8 cellular contexts compared by ENCODE assay signal in the genomic region with DNA sequence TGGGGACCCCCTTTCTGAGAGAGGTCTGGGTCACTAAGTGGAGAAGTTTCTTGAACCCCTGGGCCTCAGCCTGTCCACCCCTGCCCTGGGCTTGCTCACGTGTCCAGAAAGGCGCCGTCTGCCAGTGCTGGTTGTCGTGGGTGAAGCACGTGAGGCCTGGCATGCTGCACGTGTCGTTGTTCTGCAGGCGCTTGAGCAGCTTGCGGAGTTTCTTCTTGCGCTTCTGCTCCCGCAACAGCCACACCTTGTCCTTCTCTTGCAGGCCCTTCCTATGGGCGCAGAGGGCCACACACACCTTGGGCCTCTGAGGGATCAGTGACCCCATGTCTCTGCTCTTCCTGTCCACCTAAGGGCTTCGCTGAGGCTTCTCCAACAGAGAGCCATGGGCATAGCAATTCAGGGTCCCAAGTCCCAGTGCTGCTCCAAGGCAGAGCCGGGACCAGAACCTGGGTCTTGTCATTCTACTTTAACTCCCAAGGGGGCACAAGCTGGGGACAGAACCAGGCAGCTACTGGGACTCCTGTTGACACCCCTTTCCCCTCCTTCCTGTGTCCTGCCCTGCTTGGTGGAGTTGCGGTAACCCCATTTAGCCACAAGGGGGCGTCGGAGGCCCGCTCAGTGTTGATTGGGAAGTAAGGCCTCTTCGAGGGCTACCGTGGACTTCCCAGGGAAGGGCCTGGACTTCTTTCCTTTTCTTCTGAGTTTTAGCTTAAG.
DNase-seq lines count a peak whose midpoint lies in the region; ATAC-seq and TF ChIP-seq lines count a peak whose summit lies in the region.

No MANE protein-coding gene starts in this region.

- H3K9me3 ChIP-seq in left lung = no peaks in the 10 kb centered on the region

- peaks cover 6% of the 10 kb centered on the region for H3K4me1 Mint-ChIP-seq in activated CD4-positive, alpha-beta T cell treated with anti-CD3 and anti-CD28 coated beads for 36 hours
- peaks cover 21% of the 10 kb centered on the region for H3K4me1 Mint-ChIP-seq in chondrocyte (ENCODE audit: low read depth)

- H3K4me3 ChIP-seq in left lung = no peak overlapping the region

- peak; percentile 85 for ATAC-seq in activated CD4-positive, alpha-beta T cell treated with anti-CD3 and anti-CD28 coated beads for 36 hours
- peak; percentile 95 for ATAC-seq in left lung
- ATAC-seq in GM18519 (IDR thresholded peaks at IDR 0.05; ENCODE audit: low FRiP score, unreplicated experiment) = no peak

- CTCF ChIA-PET in activated CD4-positive, alpha-beta T cell treated with anti-CD3 and anti-CD28 coated beads for 36 hours (lab: Charles Lee) = interaction anchor here (0.7 to 1.6 kb wide), 14 partner anchors 11 to 958 kb away, joined by 3 to 8 read pairs (median 3); no protein-coding TSS in a partner anchor

- no peaks in the 10 kb centered on the region for H3K27me3 Mint-ChIP-seq in activated CD4-positive, alpha-beta T cell treated with anti-CD3 and anti-CD28 coated beads for 36 hours
- no peaks in the 10 kb centered on the region for H3K27me3 Mint-ChIP-seq in chondrocyte (ENCODE audit: low read depth)

- no peak overlapping the region for H3K27ac ChIP-seq in left lung

- peak; percentile 97 for TF ChIP-seq CTCF in chondrocyte (IDR thresholded peaks at IDR 0.05)
- TF ChIP-seq CTCF in left lung (IDR thresholded peaks at IDR 0.05) = peak; percentile 97 to 98

- no peak overlapping the region for H3K4me3 Mint-ChIP-seq in activated CD4-positive, alpha-beta T cell treated with anti-CD3 and anti-CD28 coated beads for 36 hours
- H3K4me3 Mint-ChIP-seq in chondrocyte (ENCODE audit: unreplicated experiment) = no peak overlapping the region

- no peak overlapping the region for H3K27ac Mint-ChIP-seq in activated CD4-positive, alpha-beta T cell treated with anti-CD3 and anti-CD28 coated beads for 36 hours
- peak overlapping the region; percentile 54 for H3K27ac Mint-ChIP-seq in chondrocyte (ENCODE audit: unreplicated experiment)

- POLR2A ChIA-PET in activated CD4-positive, alpha-beta T cell treated with anti-CD3 and anti-CD28 coated beads for 36 hours (lab: Charles Lee) = no interaction called here

- peaks cover 0 to 33% of the 10 kb centered on the region in 2 donors for H3K36me3 ChIP-seq in left lung

- H3K4me1 ChIP-seq in left lung = peaks cover 0 to 9% of the 10 kb centered on the region in 2 donors

- intact Hi-C loops in activated CD4-positive, alpha-beta T cell treated with anti-CD3 and anti-CD28 coated beads for 36 hours (cut with DNase I, micrococcal nuclease) = loop anchor here (1.0 to 5.0 kb wide), 2 partner anchors 957 to 959 kb away; no protein-coding TSS in a partner anchor
- intact Hi-C loops in left lung (cut with DNase I) = loop anchor here in 1 of 2 donors (5.0 kb wide), 1 partner anchor 959 kb away; no protein-coding TSS in a partner anchor

- no peaks in the 10 kb centered on the region for H3K9me3 Mint-ChIP-seq in activated CD4-positive, alpha-beta T cell treated with anti-CD3 and anti-CD28 coated beads for 36 hours (ENCODE audit: low read depth)
- no peaks in the 10 kb centered on the region for H3K9me3 Mint-ChIP-seq in chondrocyte (ENCODE audit: low read depth)

- H3K36me3 Mint-ChIP-seq in activated CD4-positive, alpha-beta T cell treated with anti-CD3 and anti-CD28 coated beads for 36 hours (ENCODE audit: low read depth) = peaks cover 6% of the 10 kb centered on the region
- peaks cover 8% of the 10 kb centered on the region for H3K36me3 Mint-ChIP-seq in chondrocyte (ENCODE audit: low read depth)

- DNase-seq in Ammon's horn (ENCODE audit: low spot score) = peak; percentile 82
- DNase-seq in GOT3 (lab: John Stamatoyannopoulos, UW) = peak; percentile 52
- DNase-seq in NCI-H2227 treated with DMSO at 0.1 percent for 48 hours (lab: John Stamatoyannopoulos, UW) = peak; percentile 61
- DNase-seq in activated CD4-positive, alpha-beta T cell treated with anti-CD3 and anti-CD28 coated beads for 36 hours = peak; percentile 84
- no peak for DNase-seq in chondrocyte (ENCODE audit: low spot score)
- DNase-seq in left lung = peak; percentile 80 to 93
- DNase-seq in stimulated activated CD4-positive, alpha-beta T cell treated with anti-CD3 and anti-CD28 coated beads, Interleukin-4, amount 100 ng/mL, for 48 hours (ENCODE audit: low read depth in 2 of 2) = peak; percentile 62 to 67

- H3K27me3 ChIP-seq in left lung = no peaks in the 10 kb centered on the region
